ENCODE assay signal across 15 cellular contexts in the genomic region with DNA sequence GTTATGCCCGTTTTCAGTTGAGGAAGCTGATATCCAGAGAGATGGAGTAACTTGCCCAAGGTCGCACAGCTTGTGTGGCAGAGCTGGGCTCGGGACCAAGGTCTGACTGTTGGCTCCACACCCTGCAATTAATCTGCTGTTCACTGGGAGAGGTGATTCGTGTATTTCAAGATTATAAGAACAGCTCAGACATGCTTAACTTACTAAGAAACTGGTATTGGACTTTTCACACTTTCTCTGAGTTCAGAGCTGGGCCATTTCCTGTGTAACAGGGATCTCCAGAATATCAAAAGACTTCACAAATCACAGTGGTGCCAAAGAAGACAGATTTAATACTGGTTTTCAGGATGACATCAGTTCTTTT.
DNase-seq lines count a peak whose midpoint lies in the region; ATAC-seq and TF ChIP-seq lines count a peak whose summit lies in the region.
"Had no signal": no experiment of that assay in that cellular context is flagged by ENCODE, and none has a peak within 500 bp of the region (broad histone marks: within the 10 kb centered on the region; RNA-seq: fewer than 3 reads in every experiment).

No MANE protein-coding gene starts in this region.

- TF ChIP-seq EP300 in transverse colon (IDR thresholded peaks at IDR 0.05; ENCODE audit: low read depth) = no peak

- 17 to 43% methylated on average over 1 to 4 of the region's 4 CpGs for WGBS in transverse colon (ENCODE audit: low coverage in 1 of 2), 2 donors

- no peak for DNase-seq in Right ventricle myocardium superior
- no peak for DNase-seq in cardiac septum (ENCODE audit: low spot score)
- DNase-seq in amniotic epithelial cell (ENCODE audit: low read depth) = peak; percentile 50
- DNase-seq in foreskin keratinocyte = peak in 1 of 2 donors; percentile 46
- peak; percentile 63 for DNase-seq in transverse colon
- DNase-seq in superior temporal gyrus (ENCODE audit: extremely low spot score) = no peak
- no peak for DNase-seq in NCI-H1694 (lab: John Stamatoyannopoulos, UW)
- no peak for DNase-seq in stimulated activated CD4-positive, alpha-beta T cell treated with anti-CD3 and anti-CD28 coated beads, Interleukin-12 subunit alpha, Interleukin-12 subunit beta, amount 100 ng/mL, for 4 hours
- DNase-seq: activated CD8-positive, alpha-beta memory T cell treated with anti-CD3 and anti-CD28 coated beads, Interleukin-2, amount 50 U/mL, for 4 hours; activated gamma-delta T cell; CD4-positive, alpha-beta memory T cell; DMS79; NCI-H1436 treated with DMSO at 0.1 percent for 48 hours; stimulated activated CD4-positive, alpha-beta T cell treated with anti-CD3 and anti-CD28 coated beads, Interleukin-4, amount 100 ng/mL, for 24 hours; T1000 had no signal

- H3K27me3 ChIP-seq in foreskin keratinocyte = no peaks in the 10 kb centered on the region
- no peaks in the 10 kb centered on the region for H3K27me3 ChIP-seq in transverse colon

- ATAC-seq in Right ventricle myocardium superior (ENCODE audit: poor library complexity) (peak; percentile 36), foreskin keratinocyte (peak; percentile 2)

- no peak for TF ChIP-seq POLR2A in transverse colon (IDR thresholded peaks at IDR 0.05)

- in situ Hi-C loops in transverse colon (cut with MboI; ENCODE audit: low pct_ligation_motif_present in 1 of 4, low pct_unique_long_range_greater_than_20kb in 1 of 4, low sequenced_read_pairs in 3 of 4) = no loop called here

- TF ChIP-seq CTCF in foreskin keratinocyte (conservative IDR thresholded peaks at IDR 0.05) = no peak
- TF ChIP-seq CTCF in transverse colon (IDR thresholded peaks at IDR 0.05) = no peak

- H3K4me3 ChIP-seq in transverse colon = no peak overlapping the region

- H3K27ac ChIP-seq in foreskin keratinocyte (no peak overlapping the region), transverse colon (peak overlapping the region in 1 of 4 donors; percentile 32)

- H3K9me3 ChIP-seq in transverse colon = no peaks in the 10 kb centered on the region

- peaks cover 32% of the 10 kb centered on the region for H3K4me1 ChIP-seq in foreskin keratinocyte
- peaks cover 0 to 39% (median 7%) of the 10 kb centered on the region in 4 donors for H3K4me1 ChIP-seq in transverse colon

- no peaks in the 10 kb centered on the region for H3K36me3 ChIP-seq in transverse colon

- intact Hi-C loops in Right ventricle myocardium superior (cut with DNase I) (no loop called here), cardiac septum (cut with DNase I) (no loop called here), transverse colon (cut with DNase I; ENCODE audit: low total_unique reads) (no loop called here)

Comparison
In these comparisons a context has a peak if more than half of its experiments do, and no peak if none do; other contexts are left out.
1. DNase-seq: peak in amniotic epithelial cell (single experiment) and transverse colon (single experiment); none in Right ventricle myocardium superior (single experiment), cardiac septum (single experiment), superior temporal gyrus (single experiment), NCI-H1694 (single experiment) and stimulated activated CD4-positive, alpha-beta T cell treated with anti-CD3 and anti-CD28 coated beads, Interleukin-12 subunit alpha, Interleukin-12 subunit beta, amount 100 ng/mL, for 4 hours (single experiment).